Comparison of ENCODE assay signal across 25 cellular contexts in genomic region chr9:78903581-78903980, GRCh38.
"Had no signal": no experiment of that assay in that cellular context is flagged by ENCODE, and none has a peak within 500 bp of the region (broad histone marks: within the 10 kb centered on the region; RNA-seq: fewer than 3 reads in every experiment).

No MANE protein-coding gene starts in this region.

- H3K36me3 Mint-ChIP-seq: activated CD8-positive, alpha-beta memory T cell treated with anti-CD3 and anti-CD28 coated beads, Interleukin-2, amount 10 ng/mL, durations not matched to agents 7 days and 5 days; activated naive CD4-positive, alpha-beta T cell treated with anti-CD3 and anti-CD28 coated beads, Interleukin-2, amount 50 U/mL, for 72 hours; WTC11 had no signal

- DNase-seq: activated CD4-positive, alpha-beta T cell treated with anti-CD3 and anti-CD28 coated beads for 1 hour; activated CD4-positive, alpha-beta T cell treated with anti-CD3 and anti-CD28 coated beads, Interleukin-2, amount 10 ng/mL, durations not matched to agents 7 days and 5 days; activated CD8-positive, alpha-beta memory T cell treated with anti-CD3 and anti-CD28 coated beads, Interleukin-2, amount 10 ng/mL, durations not matched to agents 7 days and 5 days; activated CD8-positive, alpha-beta T cell treated with anti-CD3 and anti-CD28 coated beads, Interleukin-2, amount 10 ng/mL, durations not matched to agents 7 days and 5 days; activated T-cell treated with anti-CD3 and anti-CD28 coated beads, Interleukin-2, amount 50 U/mL, for 48 hours; anterior cingulate cortex; cerebellar nuclear complex; dorsolateral prefrontal cortex; effector memory CD4-positive, alpha-beta T cell; islet precursor cell; left ventricle myocardium superior; posterior cingulate gyrus; right cardiac atrium; spleen; stimulated activated naive CD8-positive, alpha-beta T cell treated with anti-CD3 and anti-CD28 coated beads, Interleukin-15, Interleukin-2, amounts not matched to agents 100 U/mL and 50 U/mL, for 24 hours; SW 1271; trophoblast cell had no signal

- H3K4me3 ChIP-seq: cardiac muscle cell, coronary artery, dorsolateral prefrontal cortex, spleen, thoracic aorta had no signal

- ATAC-seq: activated CD8-positive, alpha-beta memory T cell treated with anti-CD3 and anti-CD28 coated beads, Interleukin-2, amount 10 ng/mL, durations not matched to agents 7 days and 5 days; activated CD8-positive, alpha-beta T cell treated with anti-CD3 and anti-CD28 coated beads, Interleukin-2, amount 10 ng/mL, durations not matched to agents 7 days and 5 days; activated naive CD4-positive, alpha-beta T cell treated with anti-CD3 and anti-CD28 coated beads, Interleukin-2, amount 50 U/mL, for 72 hours; left ventricle myocardium superior; right cardiac atrium; stimulated activated naive CD8-positive, alpha-beta T cell treated with anti-CD3 and anti-CD28 coated beads, Interleukin-15, Interleukin-2, amounts not matched to agents 100 U/mL and 50 U/mL, for 24 hours; WTC11 had no signal

- H3K36me3 ChIP-seq: cardiac muscle cell, spleen, thoracic aorta had no signal

- H3K27me3 Mint-ChIP-seq: activated CD4-positive, alpha-beta T cell treated with anti-CD3 and anti-CD28 coated beads, Interleukin-2, amount 10 ng/mL, durations not matched to agents 7 days and 5 days; activated CD8-positive, alpha-beta memory T cell treated with anti-CD3 and anti-CD28 coated beads, Interleukin-2, amount 10 ng/mL, durations not matched to agents 7 days and 5 days had no signal

- H3K4me1 Mint-ChIP-seq: activated CD4-positive, alpha-beta T cell treated with anti-CD3 and anti-CD28 coated beads, Interleukin-2, amount 10 ng/mL, durations not matched to agents 7 days and 5 days; activated CD8-positive, alpha-beta memory T cell treated with anti-CD3 and anti-CD28 coated beads, Interleukin-2, amount 10 ng/mL, durations not matched to agents 7 days and 5 days; WTC11 had no signal

- H3K4me3 Mint-ChIP-seq: activated CD4-positive, alpha-beta T cell treated with anti-CD3 and anti-CD28 coated beads, Interleukin-2, amount 10 ng/mL, durations not matched to agents 7 days and 5 days; activated CD8-positive, alpha-beta memory T cell treated with anti-CD3 and anti-CD28 coated beads, Interleukin-2, amount 10 ng/mL, durations not matched to agents 7 days and 5 days; activated CD8-positive, alpha-beta T cell treated with anti-CD3 and anti-CD28 coated beads, Interleukin-2, amount 10 ng/mL, durations not matched to agents 7 days and 5 days; nephron; T-helper 1 cell treated with Interleukin-12 subunit alpha and Interleukin-12 subunit beta and Interleukin-4 antibody, amounts not matched to agents 30 μg/mL and 1 μg/mL, for 36 hours; WTC11 had no signal

- H3K9me3 ChIP-seq: spleen, thoracic aorta had no signal

- H3K27me3 ChIP-seq: cardiac muscle cell, dorsolateral prefrontal cortex, spleen had no signal

- H3K27ac Mint-ChIP-seq: activated CD4-positive, alpha-beta T cell treated with anti-CD3 and anti-CD28 coated beads, Interleukin-2, amount 10 ng/mL, durations not matched to agents 7 days and 5 days; activated CD8-positive, alpha-beta memory T cell treated with anti-CD3 and anti-CD28 coated beads, Interleukin-2, amount 10 ng/mL, durations not matched to agents 7 days and 5 days; activated CD8-positive, alpha-beta T cell treated with anti-CD3 and anti-CD28 coated beads, Interleukin-2, amount 10 ng/mL, durations not matched to agents 7 days and 5 days; activated naive CD4-positive, alpha-beta T cell treated with anti-CD3 and anti-CD28 coated beads, Interleukin-2, amount 50 U/mL, for 72 hours; activated T-helper 2 cell treated with anti-CD3 and anti-CD28 coated beads, Interferon-gamma antibody, Interleukin-2, Interleukin-4, amounts not matched to agents 10 μg/mL and 5 μg/mL and 100 μg/mL, durations not matched to agents 14 hours and 24 hours and 36 hours; nephron; T-helper 1 cell treated with Interleukin-12 subunit alpha and Interleukin-12 subunit beta and Interleukin-4 antibody, amounts not matched to agents 30 μg/mL and 1 μg/mL, for 36 hours; WTC11 had no signal

- H3K4me1 ChIP-seq: spleen had no signal

- H3K9me3 Mint-ChIP-seq: activated CD4-positive, alpha-beta T cell treated with anti-CD3 and anti-CD28 coated beads, Interleukin-2, amount 10 ng/mL, durations not matched to agents 7 days and 5 days; activated T-helper 2 cell treated with anti-CD3 and anti-CD28 coated beads, Interferon-gamma antibody, Interleukin-2, Interleukin-4, amounts not matched to agents 10 μg/mL and 5 μg/mL and 100 μg/mL, durations not matched to agents 14 hours and 24 hours and 36 hours had no signal

- H3K27ac ChIP-seq: cardiac muscle cell, coronary artery, dorsolateral prefrontal cortex, spleen, thoracic aorta had no signal
